Comparison of ENCODE assay signal across 8 cellular contexts in the genomic region with DNA sequence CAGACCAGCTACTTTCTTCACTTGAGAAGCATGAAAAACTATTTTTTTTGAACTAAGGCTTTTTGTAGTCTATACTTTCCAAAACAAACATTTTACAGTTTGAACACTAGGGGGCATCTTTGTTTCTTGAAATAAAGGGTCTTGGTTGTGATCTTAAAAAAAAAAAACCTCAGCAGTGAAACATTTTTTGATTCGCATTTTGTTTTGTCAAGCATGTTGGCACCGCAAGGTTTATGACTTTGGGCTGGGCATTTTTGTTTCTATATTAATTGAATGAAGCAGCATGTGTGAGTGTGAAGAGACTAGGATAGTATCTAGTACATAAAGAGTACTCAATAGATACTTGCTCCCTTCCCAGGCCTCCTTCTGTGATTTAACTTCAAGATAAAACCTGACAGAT. TPM values are rescaled to one million over a fixed set of nuclear protein-coding genes. Genes with fewer than 3 reads are reported as not detected.
A peak's percentile ranks its signal among the peaks of the same experiment; 100 is the strongest.
DNase-seq lines count a peak whose midpoint lies in the region; ATAC-seq and TF ChIP-seq lines count a peak whose summit lies in the region.
"Had no signal": no experiment of that assay in that cellular context is flagged by ENCODE, and none has a peak within 500 bp of the region (broad histone marks: within the 10 kb centered on the region; RNA-seq: fewer than 3 reads in every experiment).

No MANE protein-coding gene starts in this region.

- no peaks in the 10 kb centered on the region for H3K36me3 ChIP-seq in neural progenitor cell

- H3K4me3 Mint-ChIP-seq in neural progenitor cell, result no peak overlapping the region

- H3K9me3 Mint-ChIP-seq in neural progenitor cell, result no peaks in the 10 kb centered on the region

- H3K4me1 ChIP-seq in neural progenitor cell, result peaks cover 9% of the 10 kb centered on the region

- H3K27me3 Mint-ChIP-seq in neural progenitor cell (ENCODE audit: insufficient read depth, low read depth), result no peaks in the 10 kb centered on the region

- in situ Hi-C loops in G401 (cut with HindIII; ENCODE audit: low sequenced_read_pairs), result no loop called here

- H3K27me3 ChIP-seq in neural progenitor cell, result no peaks in the 10 kb centered on the region

- H4K20me1 ChIP-seq in neural progenitor cell (ENCODE audit: low read depth), result no peaks in the 10 kb centered on the region

- no peaks in the 10 kb centered on the region for H3K9me3 ChIP-seq in neural progenitor cell (ENCODE audit: low read depth)

- peaks cover 41% of the 10 kb centered on the region for H3K4me1 Mint-ChIP-seq in neural progenitor cell

- no peak overlapping the region for H3K27ac Mint-ChIP-seq in neural progenitor cell

- no peak overlapping the region for H2AFZ ChIP-seq in neural progenitor cell (replicated peaks)

- H3K36me3 Mint-ChIP-seq in neural progenitor cell, result peaks cover 7% of the 10 kb centered on the region

- no peak overlapping the region for H3K4me2 ChIP-seq in neural progenitor cell

- H3F3A ChIP-seq in neural progenitor cell (ENCODE audit: low read depth), result peaks cover 12% of the 10 kb centered on the region

- H3K27ac ChIP-seq in RWPE1 (no peak overlapping the region), neural progenitor cell (peak overlapping the region; percentile 59)

- H3K4me3 ChIP-seq in epithelial cell of esophagus (ENCODE audit: low read length), result no peak overlapping the region
- H3K4me3 ChIP-seq in neural progenitor cell, result no peak overlapping the region

- peak; percentile 76 for TF ChIP-seq CTCF in RWPE1 (conservative IDR thresholded peaks at IDR 0.05; ENCODE audit: low read depth)
- peak; percentile 44 for TF ChIP-seq CTCF in epithelial cell of esophagus (IDR thresholded peaks at IDR 0.05; ENCODE audit: insufficient read depth, low read depth, low read length, missing control alignments)
- TF ChIP-seq CTCF in neural progenitor cell (IDR thresholded peaks at IDR 0.05), result peak; percentile 82

- no peaks in the 10 kb centered on the region for H3K79me2 ChIP-seq in neural progenitor cell (ENCODE audit: low read depth)

- CTCF ChIA-PET in RWPE1 (lab: Yijun Ruan, JAX), result interaction anchor here (0.6 to 2.6 kb wide), 14 partner anchors 11 to 921 kb away, joined by 3 to 19 read pairs (median 4); no protein-coding TSS in a partner anchor

- DNase-seq in G401 (ENCODE audit: low spot score) (peak; percentile 77), KG1 (lab: John Stamatoyannopoulos, UW) (peak; percentile 54), RWPE1 (ENCODE audit: low spot score) (peak; percentile 44), epithelial cell of esophagus (ENCODE audit: low read depth) (peak; percentile 31), neural progenitor cell (ENCODE audit: low spot score) (peak; percentile 55)

- H3K9ac ChIP-seq in neural progenitor cell, result no peak overlapping the region

- no peak for ATAC-seq in HG02759 (IDR thresholded peaks at IDR 0.05; ENCODE audit: unreplicated experiment)
- no peak for ATAC-seq in HG03097 (IDR thresholded peaks at IDR 0.05; ENCODE audit: low FRiP score, unreplicated experiment)

- POLR2A ChIA-PET in RWPE1 (lab: Yijun Ruan, JAX; ENCODE audit: low non-redundant PET), result interaction anchor here (0.7 kb wide), 1 partner anchor 851 kb away, joined by 3 read pairs; no protein-coding TSS in a partner anchor

RNA-seq across cellular contexts. Expression of gene ACOT12, which starts 31.6 kb away (rescaled TPM):
- not detected in 2 replicates for total RNA-seq in G401 (2014; rRNA removed; shearing (Covaris generic))
- 1.2 TPM in 1 of 2 replicates, not detected in the other for total RNA-seq in neural progenitor cell (ENCODE audit: low replicate concordance)
- total RNA-seq: T-helper 2 cell treated with Interferon-gamma antibody and Interleukin-4, amounts not matched to agents 100 ng/mL and 5 ng/mL, for 36 hours had no signal
